8 cellular contexts compared by ENCODE assay signal in genomic region chr1:45804671-45804973, GRCh38. TPM values are rescaled to one million over a fixed set of nuclear protein-coding genes. Genes with fewer than 3 reads are reported as not detected.
DNase-seq lines count a peak whose midpoint lies in the region; ATAC-seq and TF ChIP-seq lines count a peak whose summit lies in the region.

No MANE protein-coding gene starts in this region.

- no peak overlapping the region for H2BK120ac ChIP-seq in IMR-90 (ENCODE audit: low read depth, low read length)

- H4K91ac ChIP-seq in IMR-90 (ENCODE audit: insufficient read depth, low read depth, low read length): no peak overlapping the region

- no peak overlapping the region for H2AFZ ChIP-seq in IMR-90 (replicated peaks; ENCODE audit: low read length, poor library complexity)

- CTCF ChIA-PET in IMR-90 (lab: Yijun Ruan, JAX): no interaction called here

- TF ChIP-seq CTCF in AG10803 (conservative IDR thresholded peaks at IDR 0.05; ENCODE audit: low read length) (no peak), IMR-90 (conservative IDR thresholded peaks at IDR 0.05; ENCODE audit: low read depth, low read length) (no peak), breast epithelium (IDR thresholded peaks at IDR 0.05) (no peak)

- ATAC-seq in IMR-90 (ENCODE audit: low read depth) (no peak), GM19324 (IDR thresholded peaks at IDR 0.05; ENCODE audit: low FRiP score, unreplicated experiment) (no peak), HG02870 (IDR thresholded peaks at IDR 0.05; ENCODE audit: unreplicated experiment) (no peak), HG03460 (IDR thresholded peaks at IDR 0.05; ENCODE audit: unreplicated experiment) (no peak)

- peaks cover 10% of the 10 kb centered on the region for H4K20me1 ChIP-seq in IMR-90 (ENCODE audit: insufficient read depth, low read length)

- TF ChIP-seq RAD21 in IMR-90 (IDR thresholded peaks at IDR 0.05; ENCODE audit: low read length): no peak

- H2BK15ac ChIP-seq in IMR-90 (ENCODE audit: low read depth, low read length): no peak overlapping the region

- TF ChIP-seq POLR2A in IMR-90 (IDR thresholded peaks at IDR 0.05; ENCODE audit: low read depth, low read length): no peak
- TF ChIP-seq POLR2A in breast epithelium (IDR thresholded peaks at IDR 0.05): no peak

- WGBS in IMR-90 (ENCODE audit: extremely low coverage in 2 of 2, insufficient read length in 1 of 2), 2 experiments: 25% methylated on average over 1 of the region's 2 CpGs; no CpG with 5 or more reads in 1 of the 2 experiments

- H4K5ac ChIP-seq in IMR-90 (ENCODE audit: low read depth, low read length): no peak overlapping the region

- BruUV-seq in IMR-90 (replicated peaks; lab: Mats Ljungman, UMichigan): no TSS peak

- H3K9me3 ChIP-seq in IMR-90 (ENCODE audit: control insufficient read depth, insufficient read depth, low read length) (no peaks in the 10 kb centered on the region), breast epithelium (no peaks in the 10 kb centered on the region), muscle layer of colon (ENCODE audit: low read length) (no peaks in the 10 kb centered on the region)

- no peak overlapping the region for H2AK5ac ChIP-seq in IMR-90 (ENCODE audit: low read depth, low read length)

- peak overlapping the region; percentile 65; the same call in 1 of the 2 replicates for H3K9ac ChIP-seq in IMR-90 (ENCODE audit: low read depth, low read length)
- peak overlapping the region; percentile 4 for H3K9ac ChIP-seq in muscle layer of colon (ENCODE audit: low read length)

- dilution Hi-C loops in IMR-90 (cut with HindIII; ENCODE audit: low sequenced_read_pairs, unreplicated experiment): no loop called here

- no peaks in the 10 kb centered on the region for H3K27me3 ChIP-seq in IMR-90 (ENCODE audit: control insufficient read depth, insufficient read depth, low read length)
- H3K27me3 ChIP-seq in breast epithelium: no peaks in the 10 kb centered on the region
- H3K27me3 ChIP-seq in muscle layer of colon (ENCODE audit: control insufficient read depth in 1 of 2, insufficient read depth in 2 of 2, low read length in 2 of 2): no peaks in the 10 kb centered on the region

- H3K4ac ChIP-seq in IMR-90 (ENCODE audit: low read depth, low read length): no peak overlapping the region

- no peak overlapping the region for H2BK20ac ChIP-seq in IMR-90 (ENCODE audit: low read depth, low read length)

- intact Hi-C loops in IMR-90 (cut with micrococcal nuclease) (loop anchor here (5.0 kb wide), 1 partner anchor 37 kb away; no protein-coding TSS in a partner anchor), breast epithelium (cut with DNase I; ENCODE audit: low total_unique reads) (loop anchor here (10.0 kb wide), 1 partner anchor 50 kb away; the partner anchor contains the start of gene IPP)

- H4K8ac ChIP-seq in IMR-90 (ENCODE audit: low read depth in 2 of 2, low read length in 2 of 2): no peak overlapping the region

- H3K4me2 ChIP-seq in IMR-90 (ENCODE audit: low read depth, low read length): peak overlapping the region; percentile 97

- POLR2A ChIA-PET in IMR-90 (lab: Charles Lee; ENCODE audit: unreplicated experiment): no interaction called here

- 0 out of 2 replicates have a peak overlapping the region, but pooled peaks have one; percentile 4 for H3K14ac ChIP-seq in IMR-90 (replicated peaks; ENCODE audit: low read depth, low read length)

- H3K9me1 ChIP-seq in IMR-90 (ENCODE audit: insufficient read depth, low read length): peaks cover 5% of the 10 kb centered on the region

- H3K23ac ChIP-seq in IMR-90 (ENCODE audit: low read depth, low read length): peak overlapping the region; percentile 93; the same call in 1 of the 2 replicates

- peaks cover 8 to 37% of the 10 kb centered on the region in 2 experiments for H3K79me1 ChIP-seq in IMR-90 (ENCODE audit: low read depth in 1 of 2, low read length in 2 of 2)

- H3K4me3 ChIP-seq in AG10803 (ENCODE audit: low read length) (peak overlapping the region; percentile 75), IMR-90 (ENCODE audit: insufficient read depth, low read depth, low read length) (peak overlapping the region; percentile 71), breast epithelium (peak overlapping the region; percentile 54 to 70 (median 58)), muscle layer of colon (ENCODE audit: low read depth in 1 of 2, low read length in 2 of 2) (peak overlapping the region; percentile 64 to 79)

- H3K27ac ChIP-seq in IMR-90 (ENCODE audit: insufficient read depth, low read length) (no peak overlapping the region), breast epithelium (no peak overlapping the region), muscle layer of colon (ENCODE audit: low read depth, low read length) (peak overlapping the region; percentile 6)

- H3K36me3 ChIP-seq in IMR-90 (ENCODE audit: control insufficient read depth, insufficient read depth, low read length): peaks cover 1% of the 10 kb centered on the region; the same call in 1 of the 2 replicates
- no peaks in the 10 kb centered on the region for H3K36me3 ChIP-seq in breast epithelium
- H3K36me3 ChIP-seq in muscle layer of colon (ENCODE audit: insufficient read depth, low read length): no peaks in the 10 kb centered on the region

- no peak overlapping the region for H3K18ac ChIP-seq in IMR-90 (ENCODE audit: low read depth, low read length)

- no peak overlapping the region for H2AK9ac ChIP-seq in IMR-90 (replicated peaks; ENCODE audit: low read depth, low read length, poor library complexity)

- in situ Hi-C loops in IMR-90 (cut with MboI; ENCODE audit: low sequenced_read_pairs): no loop called here

- no peak for DNase-seq in AG10803 (ENCODE audit: low read depth)
- DNase-seq in IMR-90: no peak
- DNase-seq in breast epithelium (ENCODE audit: low spot score in 2 of 2): no peak
- DNase-seq in NCI-H1694 (lab: John Stamatoyannopoulos, UW): no peak

- H3K4me1 ChIP-seq in IMR-90 (ENCODE audit: control insufficient read depth, insufficient read depth, low read length): peaks cover 5% of the 10 kb centered on the region
- peaks cover 0 to 14% of the 10 kb centered on the region in 2 donors for H3K4me1 ChIP-seq in breast epithelium
- peaks cover 20% of the 10 kb centered on the region for H3K4me1 ChIP-seq in muscle layer of colon (ENCODE audit: insufficient read depth, low read length)

- H3K56ac ChIP-seq in IMR-90 (ENCODE audit: extremely low read depth, insufficient read depth, low read length): no peak overlapping the region

- H2BK5ac ChIP-seq in IMR-90 (ENCODE audit: low read depth, low read length, poor library complexity, severe bottlenecking): no peak overlapping the region

TF ChIP-seq in IMR-90, 13 proteins besides CTCF, POLR2A, EP300 and RAD21:
- no peak for TF ChIP-seq SMC3 (IDR thresholded peaks at IDR 0.05; ENCODE audit: low read depth, low read length)
- no peak for TF ChIP-seq ELK1 (IDR thresholded peaks at IDR 0.05; ENCODE audit: borderline replicate concordance, low read depth, low read length)
- TF ChIP-seq FOS (IDR thresholded peaks at IDR 0.05; ENCODE audit: low read depth, low read length): no peak
- TF ChIP-seq MXI1 (IDR thresholded peaks at IDR 0.05; ENCODE audit: borderline replicate concordance, low read depth, low read length): no peak
- TF ChIP-seq CEBPB (IDR thresholded peaks at IDR 0.05; ENCODE audit: low read depth, low read length): no peak
- TF ChIP-seq, protein P1, sequence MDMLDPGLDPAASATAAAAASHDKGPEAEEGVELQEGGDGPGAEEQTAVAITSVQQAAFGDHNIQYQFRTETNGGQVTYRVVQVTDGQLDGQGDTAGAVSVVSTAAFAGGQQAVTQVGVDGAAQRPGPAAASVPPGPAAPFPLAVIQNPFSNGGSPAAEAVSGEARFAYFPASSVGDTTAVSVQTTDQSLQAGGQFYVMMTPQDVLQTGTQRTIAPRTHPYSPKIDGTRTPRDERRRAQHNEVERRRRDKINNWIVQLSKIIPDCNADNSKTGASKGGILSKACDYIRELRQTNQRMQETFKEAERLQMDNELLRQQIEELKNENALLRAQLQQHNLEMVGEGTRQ (IDR thresholded peaks at IDR 0.05; ENCODE audit: low read depth, low read length): no peak
- no peak for TF ChIP-seq BHLHE40 (IDR thresholded peaks at IDR 0.05; ENCODE audit: low read depth, low read length)
- TF ChIP-seq MAZ (IDR thresholded peaks at IDR 0.05; ENCODE audit: borderline replicate concordance, low read depth, low read length): no peak

RNA-seq across cellular contexts. Expression of gene MAST2, which starts 1.2 kb away (rescaled TPM):
- total RNA-seq in IMR-90 (2012; rRNA removed): 12.5 and 14.2 TPM in 2 replicates
- 41.0 and 44.0 TPM in 2 replicates for polyA plus RNA-seq in IMR-90 (2012; rRNA removed)
- 14.5 and 18.4 TPM in 2 replicates for polyA plus RNA-seq in IMR-90 (2012; cell fraction: cytosol; rRNA removed)
- polyA plus RNA-seq in IMR-90 (2012; cell fraction: nucleus; rRNA removed; ENCODE audit: low replicate concordance): 287 and 303 TPM in 2 replicates
- total RNA-seq in breast epithelium: 10 to 100 TPM; 28.0 to 34.4 (median 31.6) TPM

RNA-seq across cellular contexts. Expression of gene IPP, which starts 54.2 kb away (rescaled TPM):
- total RNA-seq in IMR-90 (2012; rRNA removed) (10.6 and 15.8 TPM in 2 replicates), breast epithelium (10 to 100 TPM; 10.5 to 15.4 (median 11.4) TPM)
- polyA plus RNA-seq in IMR-90 (2012; rRNA removed): 3.7 and 4.6 TPM in 2 replicates
- polyA plus RNA-seq in IMR-90 (2012; cell fraction: cytosol; rRNA removed): 0.70 and 1.5 TPM in 2 replicates
- polyA plus RNA-seq in IMR-90 (2012; cell fraction: nucleus; rRNA removed; ENCODE audit: low replicate concordance): 0.28 and 2.5 TPM in 2 replicates
